27 cellular contexts compared by ENCODE assay signal in the genomic region with DNA sequence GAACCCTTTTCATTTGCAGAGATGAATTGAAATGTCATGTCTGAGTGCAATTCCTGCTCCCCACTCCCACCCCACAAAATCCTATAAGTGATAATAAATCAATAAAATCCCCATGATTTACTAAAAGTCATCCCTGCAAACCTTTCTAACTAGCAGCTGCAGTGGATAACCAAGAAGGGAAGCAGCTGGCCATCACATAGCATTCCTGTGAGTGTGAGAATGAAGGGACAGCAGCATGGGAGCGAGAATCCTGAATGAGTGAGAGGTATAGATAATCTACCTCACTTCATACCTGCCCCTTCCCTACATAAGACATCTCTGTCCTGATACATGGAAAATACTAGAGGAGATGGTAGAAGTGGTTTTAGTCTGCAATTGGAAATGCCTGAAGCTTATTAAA.
"Had no signal": no experiment of that assay in that cellular context is flagged by ENCODE, and none has a peak within 500 bp of the region (broad histone marks: within the 10 kb centered on the region; RNA-seq: fewer than 3 reads in every experiment).

No MANE protein-coding gene starts in this region.

- H3K4me1 ChIP-seq: neural progenitor cell, parathyroid adenoma, right lobe of liver, testis had no signal

- ATAC-seq: foreskin keratinocyte, gastroesophageal sphincter, heart left ventricle, left lobe of liver, natural killer cell, right lobe of liver had no signal

- H3K36me3 ChIP-seq: esophagus muscularis mucosa, gastroesophageal sphincter, heart left ventricle, neural progenitor cell, right lobe of liver, stomach, tibial artery, upper lobe of left lung had no signal

- H3K27ac Mint-ChIP-seq: memory B cell, natural killer cell, neural progenitor cell, progenitor cell of endocrine pancreas had no signal

- H3K27ac ChIP-seq: dorsolateral prefrontal cortex, esophagus muscularis mucosa, foreskin keratinocyte, gastroesophageal sphincter, heart left ventricle, hepatocyte, neural progenitor cell, parathyroid adenoma, right lobe of liver, stomach, testis, tibial artery, upper lobe of left lung had no signal

- H3K9me3 Mint-ChIP-seq: memory B cell, natural killer cell had no signal

- H3K9me3 ChIP-seq: esophagus muscularis mucosa, gastroesophageal sphincter, heart left ventricle, right lobe of liver, stomach, testis, tibial artery, upper lobe of left lung had no signal

- H3K27me3 Mint-ChIP-seq: memory B cell had no signal

- H3K4me2 ChIP-seq: hepatocyte, neural progenitor cell, smooth muscle cell had no signal

- H3K36me3 Mint-ChIP-seq: memory B cell, natural killer cell, neural progenitor cell had no signal

- H3K79me2 ChIP-seq: hepatocyte, parathyroid adenoma had no signal

- H3K4me3 ChIP-seq: dorsolateral prefrontal cortex, esophagus muscularis mucosa, gastroesophageal sphincter, heart left ventricle, hepatocyte, lung, neural progenitor cell, right lobe of liver, smooth muscle cell, stomach, testis, tibial artery, upper lobe of left lung had no signal

- H3K4me3 Mint-ChIP-seq: memory B cell, natural killer cell, neural progenitor cell had no signal

- H3K27me3 ChIP-seq: dorsolateral prefrontal cortex, esophagus muscularis mucosa, foreskin keratinocyte, gastroesophageal sphincter, heart left ventricle, hepatocyte, right lobe of liver, stomach, testis, tibial artery, upper lobe of left lung had no signal

- H3K4me1 Mint-ChIP-seq: neural progenitor cell had no signal

- H2AFZ ChIP-seq: hepatocyte, neural progenitor cell, parathyroid adenoma had no signal

- DNase-seq: dorsolateral prefrontal cortex; effector CD4-positive, alpha-beta T cell; heart left ventricle; kidney; midbrain; natural killer cell; right lobe of liver; stimulated activated CD4-positive, alpha-beta T cell treated with anti-CD3 and anti-CD28 coated beads, Interleukin-12 subunit alpha, Interleukin-12 subunit beta, amount 100 ng/mL, for 4 hours; stimulated activated CD4-positive, alpha-beta T cell treated with anti-CD3 and anti-CD28 coated beads, Interleukin-1b, Interleukin-23, amount 100 ng/mL, for 48 hours; stimulated activated CD4-positive, alpha-beta T cell treated with anti-CD3 and anti-CD28 coated beads, Interleukin-4, amount 100 ng/mL, for 1 hour; stimulated activated CD8-positive, alpha-beta memory T cell treated with anti-CD3 and anti-CD28 coated beads, Interleukin-4, amount 100 ng/mL, for 48 hours; stimulated activated naive CD4-positive, alpha-beta T cell treated with Interleukin-2 at 50 U/mL for 16 hours; stomach; testis; tibial artery; upper lobe of left lung had no signal

- H3K9ac ChIP-seq: neural progenitor cell, parathyroid adenoma had no signal
